ENCODE assay signal across 1 cellular context in the genomic region with DNA sequence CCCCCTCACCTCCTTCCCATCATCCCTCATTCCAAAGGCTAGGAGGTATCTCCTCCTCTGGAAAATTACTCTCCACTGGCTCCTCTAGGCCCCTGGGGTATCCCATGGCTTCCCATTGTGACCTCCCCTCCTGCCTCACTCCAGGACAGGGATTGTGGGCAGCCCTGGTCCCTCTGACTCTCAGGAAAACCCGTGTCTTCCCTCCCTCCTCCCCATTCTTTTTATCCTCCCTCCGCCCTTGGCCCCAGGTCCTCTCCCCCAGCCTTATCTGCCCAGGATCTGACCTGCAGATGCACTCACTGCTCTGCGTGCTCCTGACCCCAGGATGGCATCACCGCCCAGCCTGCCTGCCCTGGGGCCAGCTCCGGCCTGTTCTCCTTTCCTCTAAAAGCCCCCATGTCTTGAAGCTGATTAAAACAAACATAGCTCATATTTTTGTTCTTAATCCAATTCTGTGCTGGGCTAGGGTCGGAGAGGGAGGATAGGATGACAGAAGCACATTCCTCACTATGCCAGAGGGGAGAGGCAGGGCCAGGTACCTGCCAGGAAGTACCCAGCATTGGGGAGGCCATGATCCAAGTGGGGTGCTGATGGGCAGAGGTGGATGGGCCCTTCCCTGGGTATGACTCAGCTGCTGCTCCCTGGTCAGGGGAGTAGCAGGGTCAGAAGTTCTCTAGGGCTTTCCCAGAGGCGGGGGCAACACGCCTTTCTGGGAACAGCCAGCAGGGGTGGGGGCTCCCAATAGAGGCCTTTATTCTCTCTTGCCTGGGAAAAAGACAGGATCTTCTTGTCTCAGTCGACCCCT.
TF ChIP-seq lines count a peak whose summit lies in the region.

No MANE protein-coding gene starts in this region.

TF ChIP-seq in WTC11, 78 proteins besides CTCF, POLR2A, EP300 and RAD21 (continued from another document):
- TF ChIP-seq, protein P1, sequence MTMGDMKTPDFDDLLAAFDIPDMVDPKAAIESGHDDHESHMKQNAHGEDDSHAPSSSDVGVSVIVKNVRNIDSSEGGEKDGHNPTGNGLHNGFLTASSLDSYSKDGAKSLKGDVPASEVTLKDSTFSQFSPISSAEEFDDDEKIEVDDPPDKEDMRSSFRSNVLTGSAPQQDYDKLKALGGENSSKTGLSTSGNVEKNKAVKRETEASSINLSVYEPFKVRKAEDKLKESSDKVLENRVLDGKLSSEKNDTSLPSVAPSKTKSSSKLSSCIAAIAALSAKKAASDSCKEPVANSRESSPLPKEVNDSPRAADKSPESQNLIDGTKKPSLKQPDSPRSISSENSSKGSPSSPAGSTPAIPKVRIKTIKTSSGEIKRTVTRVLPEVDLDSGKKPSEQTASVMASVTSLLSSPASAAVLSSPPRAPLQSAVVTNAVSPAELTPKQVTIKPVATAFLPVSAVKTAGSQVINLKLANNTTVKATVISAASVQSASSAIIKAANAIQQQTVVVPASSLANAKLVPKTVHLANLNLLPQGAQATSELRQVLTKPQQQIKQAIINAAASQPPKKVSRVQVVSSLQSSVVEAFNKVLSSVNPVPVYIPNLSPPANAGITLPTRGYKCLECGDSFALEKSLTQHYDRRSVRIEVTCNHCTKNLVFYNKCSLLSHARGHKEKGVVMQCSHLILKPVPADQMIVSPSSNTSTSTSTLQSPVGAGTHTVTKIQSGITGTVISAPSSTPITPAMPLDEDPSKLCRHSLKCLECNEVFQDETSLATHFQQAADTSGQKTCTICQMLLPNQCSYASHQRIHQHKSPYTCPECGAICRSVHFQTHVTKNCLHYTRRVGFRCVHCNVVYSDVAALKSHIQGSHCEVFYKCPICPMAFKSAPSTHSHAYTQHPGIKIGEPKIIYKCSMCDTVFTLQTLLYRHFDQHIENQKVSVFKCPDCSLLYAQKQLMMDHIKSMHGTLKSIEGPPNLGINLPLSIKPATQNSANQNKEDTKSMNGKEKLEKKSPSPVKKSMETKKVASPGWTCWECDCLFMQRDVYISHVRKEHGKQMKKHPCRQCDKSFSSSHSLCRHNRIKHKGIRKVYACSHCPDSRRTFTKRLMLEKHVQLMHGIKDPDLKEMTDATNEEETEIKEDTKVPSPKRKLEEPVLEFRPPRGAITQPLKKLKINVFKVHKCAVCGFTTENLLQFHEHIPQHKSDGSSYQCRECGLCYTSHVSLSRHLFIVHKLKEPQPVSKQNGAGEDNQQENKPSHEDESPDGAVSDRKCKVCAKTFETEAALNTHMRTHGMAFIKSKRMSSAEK (CRISPR knock-in tag; IDR thresholded peaks at IDR 0.05; ENCODE audit: borderline replicate concordance), result no peak
TF ChIP-seq in WTC11: peak in this region for 1.
